ENCODE assay signal across 8 cellular contexts in genomic region chr20:62501801-62502495, GRCh38. TPM values are rescaled to one million over a fixed set of nuclear protein-coding genes. Genes with fewer than 3 reads are reported as not detected.
A peak's percentile ranks its signal among the peaks of the same experiment; 100 is the strongest.
DNase-seq lines count a peak whose midpoint lies in the region; ATAC-seq and TF ChIP-seq lines count a peak whose summit lies in the region.

No MANE protein-coding gene starts in this region.

- H3K27ac ChIP-seq in CD8-positive, alpha-beta T cell (ENCODE audit: low read depth, low read length): no peak overlapping the region
- no peak overlapping the region for H3K27ac ChIP-seq in neural progenitor cell

- H3K36me3 Mint-ChIP-seq in CD8-positive, alpha-beta T cell: no peaks in the 10 kb centered on the region
- no peaks in the 10 kb centered on the region for H3K36me3 Mint-ChIP-seq in activated T-helper 17 cell treated with anti-CD3 and anti-CD28 coated beads, Interleukin-2, amount 50 U/mL, for 72 hours (ENCODE audit: low read depth)
- H3K36me3 Mint-ChIP-seq in neural progenitor cell: no peaks in the 10 kb centered on the region

- H3K4me1 Mint-ChIP-seq in CD8-positive, alpha-beta T cell (ENCODE audit: low read depth): peaks cover 11% of the 10 kb centered on the region
- H3K4me1 Mint-ChIP-seq in activated T-helper 17 cell treated with anti-CD3 and anti-CD28 coated beads, Interleukin-2, amount 50 U/mL, for 72 hours: peaks cover 21% of the 10 kb centered on the region
- peaks cover 16% of the 10 kb centered on the region for H3K4me1 Mint-ChIP-seq in neural progenitor cell

- no peaks in the 10 kb centered on the region for H3K79me2 ChIP-seq in neural progenitor cell (ENCODE audit: low read depth)

- H2AFZ ChIP-seq in neural progenitor cell (replicated peaks): no peak overlapping the region

- peaks cover 7% of the 10 kb centered on the region for H3K4me1 ChIP-seq in CD8-positive, alpha-beta T cell (ENCODE audit: insufficient read depth, low read length)
- H3K4me1 ChIP-seq in neural progenitor cell: no peaks in the 10 kb centered on the region

- intact Hi-C loops in CD8-positive, alpha-beta T cell (cut with DNase I, micrococcal nuclease): no loop called here

- no peak overlapping the region for H3K27ac Mint-ChIP-seq in CD8-positive, alpha-beta T cell
- H3K27ac Mint-ChIP-seq in activated T-helper 17 cell treated with anti-CD3 and anti-CD28 coated beads, Interleukin-2, amount 50 U/mL, for 72 hours: peak overlapping the region; percentile 88
- peak overlapping the region; percentile 77 for H3K27ac Mint-ChIP-seq in neural progenitor cell

- H3K27me3 ChIP-seq in CD8-positive, alpha-beta T cell (ENCODE audit: insufficient read depth, low read length): no peaks in the 10 kb centered on the region
- H3K27me3 ChIP-seq in neural progenitor cell: peaks cover 16% of the 10 kb centered on the region

- CTCF ChIA-PET in CD8-positive, alpha-beta T cell (lab: Charles Lee): interaction anchor here (1.4 to 2.0 kb wide), 4 partner anchors 115 to 306 kb away, joined by 3 to 11 read pairs (median 6); no protein-coding TSS in a partner anchor

- no peak overlapping the region for H3K9ac ChIP-seq in neural progenitor cell

- peak in 5 of 7 experiments; percentile 11 to 66 (median 31) for DNase-seq in CD8-positive, alpha-beta T cell
- DNase-seq in NCI-H226 (peak; percentile 88), neural progenitor cell (ENCODE audit: low spot score) (no peak), OCI-M2 (lab: John Stamatoyannopoulos, UW; ENCODE audit: unreplicated experiment) (no peak), NCI-H526 treated with DMSO at 0.1 percent for 48 hours (lab: John Stamatoyannopoulos, UW) (no peak)

- H4K20me1 ChIP-seq in neural progenitor cell (ENCODE audit: low read depth): no peaks in the 10 kb centered on the region

- ATAC-seq in CD8-positive, alpha-beta T cell: peak; percentile 86
- ATAC-seq in GM21723 (IDR thresholded peaks at IDR 0.05; ENCODE audit: unreplicated experiment): peak; percentile 70
- peak; percentile 98 for ATAC-seq in activated T-helper 17 cell treated with anti-CD3 and anti-CD28 coated beads, Interleukin-2, amount 50 U/mL, for 72 hours (replicated peaks)
- ATAC-seq in HG03045 (IDR thresholded peaks at IDR 0.05; ENCODE audit: unreplicated experiment): no peak

- H3K4me3 ChIP-seq in CD8-positive, alpha-beta T cell (ENCODE audit: low read depth, low read length): no peak overlapping the region
- H3K4me3 ChIP-seq in neural progenitor cell: no peak overlapping the region

- peaks cover 8% of the 10 kb centered on the region for H3F3A ChIP-seq in neural progenitor cell (ENCODE audit: low read depth)

- no peaks in the 10 kb centered on the region for H3K36me3 ChIP-seq in CD8-positive, alpha-beta T cell (ENCODE audit: insufficient read depth, low read length)
- H3K36me3 ChIP-seq in neural progenitor cell: no peaks in the 10 kb centered on the region

- TF ChIP-seq CTCF in CD8-positive, alpha-beta T cell (IDR thresholded peaks at IDR 0.05): no peak
- no peak for TF ChIP-seq CTCF in neural progenitor cell (IDR thresholded peaks at IDR 0.05)

- H3K27me3 Mint-ChIP-seq in CD8-positive, alpha-beta T cell (ENCODE audit: low read depth): no peaks in the 10 kb centered on the region
- no peaks in the 10 kb centered on the region for H3K27me3 Mint-ChIP-seq in activated T-helper 17 cell treated with anti-CD3 and anti-CD28 coated beads, Interleukin-2, amount 50 U/mL, for 72 hours
- H3K27me3 Mint-ChIP-seq in neural progenitor cell (ENCODE audit: insufficient read depth, low read depth): peaks cover 31% of the 10 kb centered on the region

- no peaks in the 10 kb centered on the region for H3K9me3 Mint-ChIP-seq in CD8-positive, alpha-beta T cell
- H3K9me3 Mint-ChIP-seq in activated T-helper 17 cell treated with anti-CD3 and anti-CD28 coated beads, Interleukin-2, amount 50 U/mL, for 72 hours: no peaks in the 10 kb centered on the region
- H3K9me3 Mint-ChIP-seq in neural progenitor cell: peaks cover 5% of the 10 kb centered on the region

- no peak overlapping the region for H3K4me3 Mint-ChIP-seq in CD8-positive, alpha-beta T cell
- H3K4me3 Mint-ChIP-seq in activated T-helper 17 cell treated with anti-CD3 and anti-CD28 coated beads, Interleukin-2, amount 50 U/mL, for 72 hours: peak overlapping the region; percentile 72
- H3K4me3 Mint-ChIP-seq in neural progenitor cell: no peak overlapping the region

- H3K9me3 ChIP-seq in CD8-positive, alpha-beta T cell (ENCODE audit: low read length): no peaks in the 10 kb centered on the region
- H3K9me3 ChIP-seq in neural progenitor cell (ENCODE audit: low read depth): no peaks in the 10 kb centered on the region

- no peak overlapping the region for H3K4me2 ChIP-seq in neural progenitor cell

- POLR2A ChIA-PET in CD8-positive, alpha-beta T cell (lab: Charles Lee): no interaction called here

RNA-seq across cellular contexts. Expression of gene GATA5, which starts 26.2 kb away (rescaled TPM):
- not detected for total RNA-seq in CD8-positive, alpha-beta T cell
- total RNA-seq in activated T-helper 17 cell treated with anti-CD3 and anti-CD28 coated beads, Interleukin-2, amount 50 U/mL, for 72 hours: not detected
- 0.12 TPM in 1 of 2 replicates, not detected in the other for total RNA-seq in neural progenitor cell (ENCODE audit: low replicate concordance)

Comparison
In these comparisons a context has a peak if more than half of its experiments do, and no peak if none do; other contexts are left out.
1. DNase-seq: peak in CD8-positive, alpha-beta T cell (5 of 7) and NCI-H226 (single experiment); none in neural progenitor cell (single experiment), OCI-M2 (single experiment) and NCI-H526 treated with DMSO at 0.1 percent for 48 hours (single experiment).